In the genomic region with DNA sequence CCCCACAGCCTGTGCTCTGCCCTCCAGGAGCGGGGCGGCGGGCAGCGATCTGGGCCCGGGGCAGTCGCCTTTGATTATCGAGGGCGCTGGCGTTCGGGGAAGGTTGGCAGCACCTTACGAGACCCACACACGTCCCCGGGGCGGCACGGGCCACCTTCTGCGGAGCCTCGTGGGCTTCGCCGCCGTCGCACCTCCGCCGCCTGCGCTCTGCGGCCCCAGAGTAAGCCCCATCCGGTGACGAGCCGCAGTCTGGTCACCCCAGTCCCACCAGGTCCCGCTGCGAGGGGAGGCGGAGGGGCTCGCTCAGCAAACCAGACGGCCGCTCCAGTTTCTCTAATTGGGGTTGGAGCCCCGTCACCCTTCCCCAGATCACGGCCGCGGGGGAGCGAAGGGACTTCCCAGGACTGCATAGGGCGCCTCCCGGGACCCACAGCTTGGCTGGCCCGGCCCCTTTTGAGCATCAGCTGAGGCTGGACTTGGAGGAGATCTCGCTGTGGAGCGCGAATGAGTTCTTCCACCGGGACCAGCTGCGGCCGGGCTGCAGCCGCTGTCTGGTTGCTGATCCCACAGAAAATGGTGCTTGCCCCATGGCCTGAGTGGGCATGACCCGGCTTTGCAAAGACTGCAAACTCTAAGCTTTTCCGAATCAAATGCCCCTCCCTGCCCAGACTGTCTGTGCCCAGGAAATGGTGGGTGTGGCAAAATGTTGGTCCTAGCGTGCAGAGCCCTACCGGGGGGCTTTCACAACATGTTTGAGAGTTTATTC, we compare ENCODE assay signal across 1 cellular context.
TF ChIP-seq lines count a peak whose summit lies in the region.

No MANE protein-coding gene starts in this region.

TF ChIP-seq in GM23338, 12 proteins besides CTCF, POLR2A, EP300 and RAD21 (continued from another document):
- TF ChIP-seq, protein P1, sequence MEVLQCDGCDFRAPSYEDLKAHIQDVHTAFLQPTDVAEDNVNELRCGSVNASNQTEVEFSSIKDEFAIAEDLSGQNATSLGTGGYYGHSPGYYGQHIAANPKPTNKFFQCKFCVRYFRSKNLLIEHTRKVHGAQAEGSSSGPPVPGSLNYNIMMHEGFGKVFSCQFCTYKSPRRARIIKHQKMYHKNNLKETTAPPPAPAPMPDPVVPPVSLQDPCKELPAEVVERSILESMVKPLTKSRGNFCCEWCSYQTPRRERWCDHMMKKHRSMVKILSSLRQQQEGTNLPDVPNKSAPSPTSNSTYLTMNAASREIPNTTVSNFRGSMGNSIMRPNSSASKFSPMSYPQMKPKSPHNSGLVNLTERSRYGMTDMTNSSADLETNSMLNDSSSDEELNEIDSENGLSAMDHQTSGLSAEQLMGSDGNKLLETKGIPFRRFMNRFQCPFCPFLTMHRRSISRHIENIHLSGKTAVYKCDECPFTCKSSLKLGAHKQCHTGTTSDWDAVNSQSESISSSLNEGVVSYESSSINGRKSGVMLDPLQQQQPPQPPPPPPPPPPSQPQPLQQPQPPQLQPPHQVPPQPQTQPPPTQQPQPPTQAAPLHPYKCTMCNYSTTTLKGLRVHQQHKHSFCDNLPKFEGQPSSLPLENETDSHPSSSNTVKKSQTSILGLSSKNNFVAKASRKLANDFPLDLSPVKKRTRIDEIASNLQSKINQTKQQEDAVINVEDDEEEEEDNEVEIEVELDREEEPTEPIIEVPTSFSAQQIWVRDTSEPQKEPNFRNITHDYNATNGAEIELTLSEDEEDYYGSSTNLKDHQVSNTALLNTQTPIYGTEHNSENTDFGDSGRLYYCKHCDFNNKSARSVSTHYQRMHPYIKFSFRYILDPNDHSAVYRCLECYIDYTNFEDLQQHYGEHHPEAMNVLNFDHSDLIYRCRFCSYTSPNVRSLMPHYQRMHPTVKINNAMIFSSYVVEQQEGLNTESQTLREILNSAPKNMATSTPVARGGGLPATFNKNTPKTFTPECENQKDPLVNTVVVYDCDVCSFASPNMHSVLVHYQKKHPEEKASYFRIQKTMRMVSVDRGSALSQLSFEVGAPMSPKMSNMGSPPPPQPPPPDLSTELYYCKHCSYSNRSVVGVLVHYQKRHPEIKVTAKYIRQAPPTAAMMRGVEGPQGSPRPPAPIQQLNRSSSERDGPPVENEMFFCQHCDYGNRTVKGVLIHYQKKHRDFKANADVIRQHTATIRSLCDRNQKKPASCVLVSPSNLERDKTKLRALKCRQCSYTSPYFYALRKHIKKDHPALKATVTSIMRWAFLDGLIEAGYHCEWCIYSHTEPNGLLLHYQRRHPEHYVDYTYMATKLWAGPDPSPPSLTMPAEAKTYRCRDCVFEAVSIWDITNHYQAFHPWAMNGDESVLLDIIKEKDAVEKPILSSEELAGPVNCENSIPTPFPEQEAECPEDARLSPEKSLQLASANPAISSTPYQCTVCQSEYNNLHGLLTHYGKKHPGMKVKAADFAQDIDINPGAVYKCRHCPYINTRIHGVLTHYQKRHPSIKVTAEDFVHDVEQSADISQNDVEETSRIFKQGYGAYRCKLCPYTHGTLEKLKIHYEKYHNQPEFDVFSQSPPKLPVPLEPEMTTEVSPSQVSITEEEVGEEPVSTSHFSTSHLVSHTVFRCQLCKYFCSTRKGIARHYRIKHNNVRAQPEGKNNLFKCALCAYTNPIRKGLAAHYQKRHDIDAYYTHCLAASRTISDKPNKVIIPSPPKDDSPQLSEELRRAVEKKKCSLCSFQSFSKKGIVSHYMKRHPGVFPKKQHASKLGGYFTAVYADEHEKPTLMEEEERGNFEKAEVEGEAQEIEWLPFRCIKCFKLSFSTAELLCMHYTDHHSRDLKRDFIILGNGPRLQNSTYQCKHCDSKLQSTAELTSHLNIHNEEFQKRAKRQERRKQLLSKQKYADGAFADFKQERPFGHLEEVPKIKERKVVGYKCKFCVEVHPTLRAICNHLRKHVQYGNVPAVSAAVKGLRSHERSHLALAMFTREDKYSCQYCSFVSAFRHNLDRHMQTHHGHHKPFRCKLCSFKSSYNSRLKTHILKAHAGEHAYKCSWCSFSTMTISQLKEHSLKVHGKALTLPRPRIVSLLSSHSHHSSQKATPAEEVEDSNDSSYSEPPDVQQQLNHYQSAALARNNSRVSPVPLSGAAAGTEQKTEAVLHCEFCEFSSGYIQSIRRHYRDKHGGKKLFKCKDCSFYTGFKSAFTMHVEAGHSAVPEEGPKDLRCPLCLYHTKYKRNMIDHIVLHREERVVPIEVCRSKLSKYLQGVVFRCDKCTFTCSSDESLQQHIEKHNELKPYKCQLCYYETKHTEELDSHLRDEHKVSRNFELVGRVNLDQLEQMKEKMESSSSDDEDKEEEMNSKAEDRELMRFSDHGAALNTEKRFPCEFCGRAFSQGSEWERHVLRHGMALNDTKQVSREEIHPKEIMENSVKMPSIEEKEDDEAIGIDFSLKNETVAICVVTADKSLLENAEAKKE (CRISPR knock-in tag; IDR thresholded peaks at IDR 0.05) = no peak
- TF ChIP-seq NANOG (IDR thresholded peaks at IDR 0.05; ENCODE audit: borderline replicate concordance) (no peak), ZNF331 (CRISPR knock-in tag; IDR thresholded peaks at IDR 0.05; ENCODE audit: low read depth) (no peak), STAT1 (IDR thresholded peaks at IDR 0.05; ENCODE audit: unreplicated experiment) (no peak), ZNF114 (CRISPR knock-in tag; IDR thresholded peaks at IDR 0.05) (no peak)
